3 cellular contexts compared by ENCODE assay signal in genomic region chr11:76172583-76172982, GRCh38.
A peak's percentile ranks its signal among the peaks of the same experiment; 100 is the strongest.
TF ChIP-seq lines count a peak whose summit lies in the region.

No MANE protein-coding gene starts in this region.

TF ChIP-seq in SK-N-SH, 30 proteins besides CTCF, POLR2A, EP300 and RAD21 (continued from another document):
- TF ChIP-seq USF1 (IDR thresholded peaks at IDR 0.05; ENCODE audit: borderline replicate concordance, low read depth) (no peak), RXRA (IDR thresholded peaks at IDR 0.05; ENCODE audit: borderline replicate concordance, low read depth) (no peak), GABPA (IDR thresholded peaks at IDR 0.05; ENCODE audit: low read depth) (no peak), FOXM1 (IDR thresholded peaks at IDR 0.05; ENCODE audit: low read depth) (no peak), POLR2AphosphoS5 (IDR thresholded peaks at IDR 0.05; ENCODE audit: low read depth, low read length) (no peak), ELF1 (IDR thresholded peaks at IDR 0.05) (no peak), RFX5 (IDR thresholded peaks at IDR 0.05; ENCODE audit: low read length) (no peak)

TF ChIP-seq in SK-N-SH treated with all-trans-retinoic acid at 6 μM for 48 hours, 23 proteins besides CTCF, POLR2A, EP300 and RAD21 (continued from another document):
- TF ChIP-seq, protein P1, sequence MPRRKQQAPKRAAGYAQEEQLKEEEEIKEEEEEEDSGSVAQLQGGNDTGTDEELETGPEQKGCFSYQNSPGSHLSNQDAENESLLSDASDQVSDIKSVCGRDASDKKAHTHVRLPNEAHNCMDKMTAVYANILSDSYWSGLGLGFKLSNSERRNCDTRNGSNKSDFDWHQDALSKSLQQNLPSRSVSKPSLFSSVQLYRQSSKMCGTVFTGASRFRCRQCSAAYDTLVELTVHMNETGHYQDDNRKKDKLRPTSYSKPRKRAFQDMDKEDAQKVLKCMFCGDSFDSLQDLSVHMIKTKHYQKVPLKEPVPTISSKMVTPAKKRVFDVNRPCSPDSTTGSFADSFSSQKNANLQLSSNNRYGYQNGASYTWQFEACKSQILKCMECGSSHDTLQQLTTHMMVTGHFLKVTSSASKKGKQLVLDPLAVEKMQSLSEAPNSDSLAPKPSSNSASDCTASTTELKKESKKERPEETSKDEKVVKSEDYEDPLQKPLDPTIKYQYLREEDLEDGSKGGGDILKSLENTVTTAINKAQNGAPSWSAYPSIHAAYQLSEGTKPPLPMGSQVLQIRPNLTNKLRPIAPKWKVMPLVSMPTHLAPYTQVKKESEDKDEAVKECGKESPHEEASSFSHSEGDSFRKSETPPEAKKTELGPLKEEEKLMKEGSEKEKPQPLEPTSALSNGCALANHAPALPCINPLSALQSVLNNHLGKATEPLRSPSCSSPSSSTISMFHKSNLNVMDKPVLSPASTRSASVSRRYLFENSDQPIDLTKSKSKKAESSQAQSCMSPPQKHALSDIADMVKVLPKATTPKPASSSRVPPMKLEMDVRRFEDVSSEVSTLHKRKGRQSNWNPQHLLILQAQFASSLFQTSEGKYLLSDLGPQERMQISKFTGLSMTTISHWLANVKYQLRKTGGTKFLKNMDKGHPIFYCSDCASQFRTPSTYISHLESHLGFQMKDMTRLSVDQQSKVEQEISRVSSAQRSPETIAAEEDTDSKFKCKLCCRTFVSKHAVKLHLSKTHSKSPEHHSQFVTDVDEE (CRISPR knock-in tag; IDR thresholded peaks at IDR 0.05) = no peak
- no peak for TF ChIP-seq PATZ1 (CRISPR knock-in tag; IDR thresholded peaks at IDR 0.05; ENCODE audit: borderline replicate concordance)
- TF ChIP-seq ZNF565 (CRISPR knock-in tag; conservative IDR thresholded peaks at IDR 0.05; ENCODE audit: low read depth) = no peak
- no peak for TF ChIP-seq CREB5 (CRISPR knock-in tag; IDR thresholded peaks at IDR 0.05; ENCODE audit: low read depth)
- no peak for TF ChIP-seq GLIS3 (CRISPR knock-in tag; IDR thresholded peaks at IDR 0.05)
- no peak for TF ChIP-seq ZFP30 (CRISPR knock-in tag; IDR thresholded peaks at IDR 0.05)
- no peak for TF ChIP-seq OSR1 (CRISPR knock-in tag; IDR thresholded peaks at IDR 0.05)
- no peak for TF ChIP-seq ISL1 (CRISPR knock-in tag; IDR thresholded peaks at IDR 0.05)

TF ChIP-seq in K562, 482 proteins besides CTCF, POLR2A, EP300 and RAD21 (continued from another document):
- TF ChIP-seq, protein P2, sequence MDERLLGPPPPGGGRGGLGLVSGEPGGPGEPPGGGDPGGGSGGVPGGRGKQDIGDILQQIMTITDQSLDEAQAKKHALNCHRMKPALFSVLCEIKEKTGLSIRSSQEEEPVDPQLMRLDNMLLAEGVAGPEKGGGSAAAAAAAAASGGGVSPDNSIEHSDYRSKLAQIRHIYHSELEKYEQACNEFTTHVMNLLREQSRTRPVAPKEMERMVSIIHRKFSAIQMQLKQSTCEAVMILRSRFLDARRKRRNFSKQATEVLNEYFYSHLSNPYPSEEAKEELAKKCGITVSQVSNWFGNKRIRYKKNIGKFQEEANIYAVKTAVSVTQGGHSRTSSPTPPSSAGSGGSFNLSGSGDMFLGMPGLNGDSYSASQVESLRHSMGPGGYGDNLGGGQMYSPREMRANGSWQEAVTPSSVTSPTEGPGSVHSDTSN (CRISPR knock-in tag; IDR thresholded peaks at IDR 0.05; ENCODE audit: low read depth) = no peak
- TF ChIP-seq, protein P2 (tag; conservative IDR thresholded peaks at IDR 0.05; ENCODE audit: low read depth) = peak; percentile 38; the same call in 1 of the 2 replicates
- TF ChIP-seq TBL1XR1 (IDR thresholded peaks at IDR 0.05; ENCODE audit: low read length in 2 of 2) (no peak), ARNT (IDR thresholded peaks at IDR 0.05) (no peak), DPF2 (IDR thresholded peaks at IDR 0.05) (no peak), MEIS2 (IDR thresholded peaks at IDR 0.05; ENCODE audit: partially characterized antibody) (peak; percentile 47), PKNOX1 (IDR thresholded peaks at IDR 0.05) (peak; percentile 31; the same call in 1 of the 2 replicates), ZNF444 (CRISPR knock-in tag; IDR thresholded peaks at IDR 0.05) (no peak), HSF4 (CRISPR knock-in tag; IDR thresholded peaks at IDR 0.05; ENCODE audit: borderline replicate concordance) (no peak), ZFP91 (CRISPR knock-in tag; IDR thresholded peaks at IDR 0.05) (no peak), CEBPB (tag; IDR thresholded peaks at IDR 0.05) (no peak), ZMIZ1 (IDR thresholded peaks at IDR 0.05; ENCODE audit: low read depth in 2 of 2, low read length in 2 of 2) (no peak), POLR2G (IDR thresholded peaks at IDR 0.05; ENCODE audit: low read depth, low read length) (no peak), CBFA2T2 (conservative IDR thresholded peaks at IDR 0.05) (no peak), PPARD (CRISPR knock-in tag; IDR thresholded peaks at IDR 0.05) (no peak)
- TF ChIP-seq, protein P3, sequence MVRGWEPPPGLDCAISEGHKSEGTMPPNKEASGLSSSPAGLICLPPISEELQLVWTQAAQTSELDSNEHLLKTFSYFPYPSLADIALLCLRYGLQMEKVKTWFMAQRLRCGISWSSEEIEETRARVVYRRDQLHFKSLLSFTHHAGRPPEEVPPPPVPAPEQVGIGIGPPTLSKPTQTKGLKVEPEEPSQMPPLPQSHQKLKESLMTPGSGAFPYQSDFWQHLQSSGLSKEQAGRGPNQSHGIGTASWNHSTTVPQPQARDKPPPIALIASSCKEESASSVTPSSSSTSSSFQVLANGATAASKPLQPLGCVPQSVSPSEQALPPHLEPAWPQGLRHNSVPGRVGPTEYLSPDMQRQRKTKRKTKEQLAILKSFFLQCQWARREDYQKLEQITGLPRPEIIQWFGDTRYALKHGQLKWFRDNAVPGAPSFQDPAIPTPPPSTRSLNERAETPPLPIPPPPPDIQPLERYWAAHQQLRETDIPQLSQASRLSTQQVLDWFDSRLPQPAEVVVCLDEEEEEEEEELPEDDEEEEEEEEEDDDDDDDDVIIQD (CRISPR knock-in tag; IDR thresholded peaks at IDR 0.05) = no peak
- TF ChIP-seq, protein P4, sequence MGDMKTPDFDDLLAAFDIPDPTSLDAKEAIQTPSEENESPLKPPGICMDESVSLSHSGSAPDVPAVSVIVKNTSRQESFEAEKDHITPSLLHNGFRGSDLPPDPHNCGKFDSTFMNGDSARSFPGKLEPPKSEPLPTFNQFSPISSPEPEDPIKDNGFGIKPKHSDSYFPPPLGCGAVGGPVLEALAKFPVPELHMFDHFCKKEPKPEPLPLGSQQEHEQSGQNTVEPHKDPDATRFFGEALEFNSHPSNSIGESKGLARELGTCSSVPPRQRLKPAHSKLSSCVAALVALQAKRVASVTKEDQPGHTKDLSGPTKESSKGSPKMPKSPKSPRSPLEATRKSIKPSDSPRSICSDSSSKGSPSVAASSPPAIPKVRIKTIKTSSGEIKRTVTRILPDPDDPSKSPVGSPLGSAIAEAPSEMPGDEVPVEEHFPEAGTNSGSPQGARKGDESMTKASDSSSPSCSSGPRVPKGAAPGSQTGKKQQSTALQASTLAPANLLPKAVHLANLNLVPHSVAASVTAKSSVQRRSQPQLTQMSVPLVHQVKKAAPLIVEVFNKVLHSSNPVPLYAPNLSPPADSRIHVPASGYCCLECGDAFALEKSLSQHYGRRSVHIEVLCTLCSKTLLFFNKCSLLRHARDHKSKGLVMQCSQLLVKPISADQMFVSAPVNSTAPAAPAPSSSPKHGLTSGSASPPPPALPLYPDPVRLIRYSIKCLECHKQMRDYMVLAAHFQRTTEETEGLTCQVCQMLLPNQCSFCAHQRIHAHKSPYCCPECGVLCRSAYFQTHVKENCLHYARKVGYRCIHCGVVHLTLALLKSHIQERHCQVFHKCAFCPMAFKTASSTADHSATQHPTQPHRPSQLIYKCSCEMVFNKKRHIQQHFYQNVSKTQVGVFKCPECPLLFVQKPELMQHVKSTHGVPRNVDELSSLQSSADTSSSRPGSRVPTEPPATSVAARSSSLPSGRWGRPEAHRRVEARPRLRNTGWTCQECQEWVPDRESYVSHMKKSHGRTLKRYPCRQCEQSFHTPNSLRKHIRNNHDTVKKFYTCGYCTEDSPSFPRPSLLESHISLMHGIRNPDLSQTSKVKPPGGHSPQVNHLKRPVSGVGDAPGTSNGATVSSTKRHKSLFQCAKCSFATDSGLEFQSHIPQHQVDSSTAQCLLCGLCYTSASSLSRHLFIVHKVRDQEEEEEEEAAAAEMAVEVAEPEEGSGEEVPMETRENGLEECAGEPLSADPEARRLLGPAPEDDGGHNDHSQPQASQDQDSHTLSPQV (IDR thresholded peaks at IDR 0.05) = no peak
TF ChIP-seq in K562: peak in this region for 3.
